Comparison of ENCODE assay signal across 8 cellular contexts in the genomic region with DNA sequence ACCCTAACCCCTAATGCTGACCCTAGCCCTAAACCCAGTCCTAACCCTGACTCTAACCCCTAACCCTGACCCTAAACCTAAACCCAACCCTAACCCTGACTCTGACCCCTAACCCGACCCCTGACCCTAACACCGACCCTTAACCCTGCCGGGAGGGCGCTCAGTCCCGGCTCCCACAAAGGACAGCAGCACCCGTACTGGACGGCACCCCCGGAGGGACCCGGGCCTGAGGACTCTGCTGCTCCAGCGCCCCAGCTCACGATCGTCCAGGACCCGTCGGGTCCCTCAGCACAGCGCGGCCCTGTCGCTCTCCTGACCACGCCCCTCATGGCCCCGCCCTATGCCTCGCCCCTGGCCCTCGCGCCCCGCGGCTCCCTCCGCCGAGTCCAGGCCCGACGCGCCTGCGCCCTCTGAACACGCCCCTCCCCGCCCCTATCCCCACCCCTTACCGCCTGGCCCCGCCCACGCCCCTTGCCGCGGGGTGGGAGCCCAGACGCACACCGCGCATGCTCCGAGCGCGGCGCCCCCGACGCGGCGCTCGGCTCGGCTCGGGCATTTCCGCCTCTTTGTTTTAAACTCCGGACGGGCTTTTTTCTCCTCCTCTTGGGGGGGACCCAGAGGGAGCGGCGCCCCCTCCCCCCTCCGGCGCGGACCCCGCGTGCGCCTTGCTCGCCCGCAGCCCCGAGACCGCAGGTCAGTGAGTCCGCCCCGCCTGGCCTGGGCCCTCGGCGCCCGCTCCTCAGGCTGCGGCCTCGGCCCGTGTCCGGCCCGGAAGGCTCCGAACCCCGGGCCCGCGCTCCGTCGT. TPM values are rescaled to one million over a fixed set of nuclear protein-coding genes. Genes with fewer than 3 reads are reported as not detected.
DNase-seq lines count a peak whose midpoint lies in the region; ATAC-seq, FAIRE-seq and TF ChIP-seq lines count a peak whose summit lies in the region.

Gene PCGF3, plus strand, starts transcription at position 555 of the 805 bp plus-strand sequence. CDS start 27,849 bp downstream, outside the sequence.

- H3K56ac ChIP-seq in H1 (replicated peaks; ENCODE audit: insufficient read length, low read depth, low read length), result peak within 1 kb of the TSS; percentile 90

- TF ChIP-seq CTCF in Caco-2 (IDR thresholded peaks at IDR 0.05; ENCODE audit: insufficient read depth in 1 of 2, low read depth in 1 of 2, low read length in 1 of 2, severe bottlenecking in 1 of 2, unreplicated experiment in 1 of 2), result no peak
- TF ChIP-seq CTCF in H1 (IDR thresholded peaks at IDR 0.05; ENCODE audit: control extremely low read depth in 1 of 3, insufficient read depth in 1 of 3, low read depth in 1 of 3, low read length in 3 of 3), result no peak

- POLR2A ChIA-PET in Caco-2 (lab: Charles Lee), result interaction anchor here (0.5 kb wide), 1 partner anchor 78 kb away, joined by 10 read pairs; no protein-coding TSS in a partner anchor
- POLR2A ChIA-PET in H1 (lab: Charles Lee; ENCODE audit: partially characterized antibody), result interaction anchor here (0.5 to 1.0 kb wide), 2 partner anchors 19 to 25 kb away, joined by 3 read pairs; no protein-coding TSS in a partner anchor

- no peak within 1 kb of the TSS for H2BK120ac ChIP-seq in H1 (replicated peaks; ENCODE audit: low read depth, low read length)

- peaks cover 12% of the 10 kb centered on the region; the same call in 1 of the 2 replicates for H3K23me2 ChIP-seq in H1 (ENCODE audit: low read depth, low read length)

- peaks cover 9 to 39% of the 10 kb centered on the region in 2 experiments for H3K79me2 ChIP-seq in H1 (ENCODE audit: control insufficient read depth in 1 of 2, insufficient read depth in 2 of 2, low read length in 2 of 2)

- H3K4me3 ChIP-seq in Caco-2 (ENCODE audit: low read depth, low read length) (peak within 1 kb of the TSS; percentile 87), HUES48 (ENCODE audit: low read depth, low read length) (peak within 1 kb of the TSS; percentile 86), NT2/D1 (ENCODE audit: insufficient read length, low read depth) (peak within 1 kb of the TSS; percentile 83), H1 (ENCODE audit: extremely low read depth in 1 of 4, insufficient read depth in 2 of 4, low read depth in 3 of 4, low read length in 4 of 4) (peak within 1 kb of the TSS; percentile 84 to 98 (median 90))

- H4K8ac ChIP-seq in H1 (ENCODE audit: extremely low read depth, insufficient read depth, low read length), result peak within 1 kb of the TSS; percentile 92

- no peak for TF ChIP-seq EP300 in H1 (IDR thresholded peaks at IDR 0.05; ENCODE audit: borderline replicate concordance in 1 of 2, low read depth in 2 of 2, low read length in 2 of 2)

- H3K9me3 Mint-ChIP-seq in Caco-2 (ENCODE audit: unreplicated experiment), result no peaks in the 10 kb centered on the region
- H3K9me3 Mint-ChIP-seq in activated CD8-positive, alpha-beta memory T cell treated with anti-CD3 and anti-CD28 coated beads, Interleukin-2, amount 10 ng/mL, durations not matched to agents 7 days and 5 days (ENCODE audit: low read depth), result no peaks in the 10 kb centered on the region

- H2BK20ac ChIP-seq in H1 (ENCODE audit: low read length), result no peak within 1 kb of the TSS

- H3K27ac Mint-ChIP-seq in Caco-2 (ENCODE audit: unreplicated experiment), result peak within 1 kb of the TSS; percentile 66
- peak within 1 kb of the TSS; percentile 71 for H3K27ac Mint-ChIP-seq in activated CD8-positive, alpha-beta memory T cell treated with anti-CD3 and anti-CD28 coated beads, Interleukin-2, amount 10 ng/mL, durations not matched to agents 7 days and 5 days

- H2AFZ ChIP-seq in H1 (ENCODE audit: low read length), result no peak within 1 kb of the TSS; the same call in 1 of the 2 replicates

- WGBS in H1 (ENCODE audit: extremely low coverage in 1 of 2, insufficient coverage in 1 of 2, insufficient read length in 1 of 2, insufficient replicate concordance in 2 of 2, low coverage in 1 of 2, low lambda C conversion rate in 2 of 2, missing lambda C conversion rate in 1 of 2), 2 experiments, result 6% methylated on average over 33 of the region's 82 CpGs; no CpG with 5 or more reads in 1 of the 2 experiments

- no peak for TF ChIP-seq POLR2A in H1 (IDR thresholded peaks at IDR 0.05; ENCODE audit: control extremely low read depth in 1 of 2, low read depth in 2 of 2, low read length in 2 of 2)

- H3K27me3 ChIP-seq in Caco-2 (replicated peaks; ENCODE audit: control insufficient read depth, insufficient read depth, low read length) (no peaks in the 10 kb centered on the region), HUES48 (ENCODE audit: control insufficient read depth, insufficient read depth, low read length) (peaks cover 5% of the 10 kb centered on the region), NT2/D1 (ENCODE audit: insufficient read depth, insufficient read length) (peaks cover 7% of the 10 kb centered on the region), H1 (replicated peaks in 1 of 4; ENCODE audit: control insufficient read depth in 3 of 4, extremely low read depth in 1 of 4, insufficient read depth in 3 of 4, low read length in 3 of 4) (peaks cover 0 to 5% (median 3%) of the 10 kb centered on the region in 4 experiments; a peak in 3 of 7 replicates)

- intact Hi-C loops in Caco-2 (cut with micrococcal nuclease; ENCODE audit: unreplicated experiment), result no loop called here

- peak within 1 kb of the TSS; percentile 35; the same call in 1 of the 2 replicates for H2BK5ac ChIP-seq in H1 (ENCODE audit: low read depth, low read length)

- peaks cover 19% of the 10 kb centered on the region for H3K79me1 ChIP-seq in H1 (ENCODE audit: low read depth, low read length)

- peak within 1 kb of the TSS; percentile 54 for H4K91ac ChIP-seq in H1 (replicated peaks; ENCODE audit: insufficient read length, low read length)

- no peak within 1 kb of the TSS for H3K14ac ChIP-seq in H1 (ENCODE audit: insufficient read length)

- H3K4me3 Mint-ChIP-seq in Caco-2 (ENCODE audit: unreplicated experiment), result peak within 1 kb of the TSS; percentile 81
- peak within 1 kb of the TSS; percentile 70 for H3K4me3 Mint-ChIP-seq in activated CD8-positive, alpha-beta memory T cell treated with anti-CD3 and anti-CD28 coated beads, Interleukin-2, amount 10 ng/mL, durations not matched to agents 7 days and 5 days

- peak within 1 kb of the TSS; percentile 94 for H3K9ac ChIP-seq in HUES48 (ENCODE audit: low read depth, low read length)
- peak within 1 kb of the TSS; percentile 98 for H3K9ac ChIP-seq in NT2/D1 (ENCODE audit: insufficient read length, low read depth)
- peak within 1 kb of the TSS; percentile 91 to 100 (median 94) for H3K9ac ChIP-seq in H1 (replicated peaks in 1 of 4; ENCODE audit: extremely low read depth in 1 of 4, low read depth in 3 of 4, low read length in 3 of 4)

- DNase-seq in Caco-2 (peak; percentile 97), NT2/D1 (ENCODE audit: low read depth, low spot score) (peak; percentile 87), H1 (ENCODE audit: low read depth in 1 of 2, low spot score in 2 of 2) (peak; percentile 84 to 99), mesenteric fat pad (ENCODE audit: low spot score) (peak; percentile 100)
- peak; percentile 97 for DNase-seq in activated CD8-positive, alpha-beta memory T cell treated with anti-CD3 and anti-CD28 coated beads, Interleukin-2, amount 10 ng/mL, durations not matched to agents 7 days and 5 days
- peak; percentile 95 for DNase-seq in stimulated activated CD8-positive, alpha-beta memory T cell treated with anti-CD3 and anti-CD28 coated beads, Interleukin-15, amount 100 ng/mL, for 1 hour (ENCODE audit: low read depth)

- no TSS peak for BruUV-seq in Caco-2 (replicated peaks; lab: Mats Ljungman, UMichigan)

- H3K23ac ChIP-seq in H1 (ENCODE audit: insufficient read length), result no peak within 1 kb of the TSS

- H4K5ac ChIP-seq in H1 (ENCODE audit: insufficient read length, low read depth, low read length), result no peak within 1 kb of the TSS

- no peak for FAIRE-seq in H1 (lab: Jason Lieb, UNC)

- peak within 1 kb of the TSS; percentile 71 for H3K18ac ChIP-seq in H1 (ENCODE audit: extremely low read depth, low read length)

- H3K4ac ChIP-seq in H1 (replicated peaks; ENCODE audit: insufficient read length, low read depth, low read length), result peak within 1 kb of the TSS; percentile 69

- H3K4me2 ChIP-seq in H1 (ENCODE audit: insufficient read depth in 1 of 2, low read depth in 2 of 2, low read length in 2 of 2), result peak within 1 kb of the TSS; percentile 68 to 96

- peak; percentile 88 for ATAC-seq in GM21423 (IDR thresholded peaks at IDR 0.05; ENCODE audit: unreplicated experiment)
- peak; percentile 97 for ATAC-seq in activated CD8-positive, alpha-beta memory T cell treated with anti-CD3 and anti-CD28 coated beads, Interleukin-2, amount 10 ng/mL, durations not matched to agents 7 days and 5 days

- H3K9me3 ChIP-seq in Caco-2 (no peaks in the 10 kb centered on the region), HUES48 (ENCODE audit: control insufficient read depth, insufficient read depth, low read length) (no peaks in the 10 kb centered on the region), NT2/D1 (ENCODE audit: insufficient read depth, low read length) (no peaks in the 10 kb centered on the region), H1 (ENCODE audit: insufficient read depth in 2 of 2, low read depth in 1 of 2, low read length in 1 of 2) (no peaks in the 10 kb centered on the region)

- no peaks in the 10 kb centered on the region for H3K4me1 Mint-ChIP-seq in Caco-2 (ENCODE audit: low read depth, unreplicated experiment)
- H3K4me1 Mint-ChIP-seq in activated CD8-positive, alpha-beta memory T cell treated with anti-CD3 and anti-CD28 coated beads, Interleukin-2, amount 10 ng/mL, durations not matched to agents 7 days and 5 days, result peaks cover 14% of the 10 kb centered on the region

- H2BK15ac ChIP-seq in H1 (ENCODE audit: low read length), result 0 out of 2 replicates have a peak within 1 kb of the TSS, but pooled peaks have one; percentile 31

- peaks cover 28% of the 10 kb centered on the region for H3K36me3 Mint-ChIP-seq in Caco-2 (ENCODE audit: insufficient read depth, unreplicated experiment)
- H3K36me3 Mint-ChIP-seq in activated CD8-positive, alpha-beta memory T cell treated with anti-CD3 and anti-CD28 coated beads, Interleukin-2, amount 10 ng/mL, durations not matched to agents 7 days and 5 days, result peaks cover 15% of the 10 kb centered on the region

- CTCF ChIA-PET in Caco-2 (lab: Charles Lee), result no interaction called here
- CTCF ChIA-PET in activated CD8-positive, alpha-beta memory T cell treated with anti-CD3 and anti-CD28 coated beads, Interleukin-2, amount 10 ng/mL, durations not matched to agents 7 days and 5 days (lab: Charles Lee), result no interaction called here
- CTCF ChIA-PET in H1 (lab: Charles Lee; ENCODE audit: partially characterized antibody), result no interaction called here

- H3K27ac ChIP-seq in HUES48 (ENCODE audit: low read depth, low read length) (peak within 1 kb of the TSS; percentile 82), H1 (ENCODE audit: low read depth, low read length) (peak within 1 kb of the TSS; percentile 91)

- peaks cover 1% of the 10 kb centered on the region; the same call in 1 of the 2 replicates for H3K36me3 ChIP-seq in Caco-2 (ENCODE audit: control insufficient read depth, insufficient read depth, low read length)
- peaks cover 6% of the 10 kb centered on the region for H3K36me3 ChIP-seq in HUES48 (ENCODE audit: control insufficient read depth, insufficient read depth, low read length)
- peaks cover 24% of the 10 kb centered on the region for H3K36me3 ChIP-seq in NT2/D1 (ENCODE audit: insufficient read depth, insufficient read length, low read length)
- H3K36me3 ChIP-seq in H1 (ENCODE audit: control insufficient read depth in 2 of 4, insufficient read depth in 4 of 4, low read length in 3 of 4), result peaks cover 0 to 6% (median 0%) of the 10 kb centered on the region in 4 experiments; a peak in 2 of 8 replicates

- peak within 1 kb of the TSS; percentile 39; the same call in 1 of the 2 replicates for H2AK5ac ChIP-seq in H1 (ENCODE audit: low read depth, low read length)

- H2BK12ac ChIP-seq in H1 (ENCODE audit: low read depth, low read length), result 0 out of 2 replicates have a peak within 1 kb of the TSS, but pooled peaks have one; percentile 5

- H3K27me3 Mint-ChIP-seq in Caco-2 (ENCODE audit: insufficient read depth, unreplicated experiment), result no peaks in the 10 kb centered on the region
- H3K27me3 Mint-ChIP-seq in activated CD8-positive, alpha-beta memory T cell treated with anti-CD3 and anti-CD28 coated beads, Interleukin-2, amount 10 ng/mL, durations not matched to agents 7 days and 5 days, result no peaks in the 10 kb centered on the region

- H3K4me1 ChIP-seq in Caco-2, result no peaks in the 10 kb centered on the region
- peaks cover 5% of the 10 kb centered on the region; the same call in 1 of the 2 replicates for H3K4me1 ChIP-seq in HUES48 (ENCODE audit: control insufficient read depth, insufficient read depth, low read length)
- peaks cover 16% of the 10 kb centered on the region for H3K4me1 ChIP-seq in NT2/D1 (ENCODE audit: insufficient read depth, insufficient read length)
- H3K4me1 ChIP-seq in H1 (replicated peaks in 1 of 4; ENCODE audit: control insufficient read depth in 3 of 4, insufficient read depth in 4 of 4, low read length in 3 of 4), result peaks cover 0 to 8% (median 5%) of the 10 kb centered on the region in 4 experiments; a peak in 5 of 7 replicates

- no peak for TF ChIP-seq RAD21 in H1 (IDR thresholded peaks at IDR 0.05 in 1 of 2, conservative IDR thresholded peaks at IDR 0.05 in 1 of 2; ENCODE audit: low read depth in 2 of 2, low read length in 2 of 2)

- peaks cover 10 to 22% of the 10 kb centered on the region in 2 experiments for H4K20me1 ChIP-seq in H1 (replicated peaks in 1 of 2; ENCODE audit: control insufficient read depth in 1 of 2, insufficient read depth in 2 of 2, low read length in 2 of 2)

RNA-seq across cellular contexts. Expression of gene PCGF3, which starts in this region (rescaled TPM):
- total RNA-seq in Caco-2 (2022) (36.6 and 38.0 TPM in 2 replicates), mesenteric fat pad (34.7 TPM)
- total RNA-seq in activated CD8-positive, alpha-beta memory T cell treated with anti-CD3 and anti-CD28 coated beads, Interleukin-2, amount 10 ng/mL, durations not matched to agents 7 days and 5 days, result 10 to 100 TPM; 38.9 to 49.0 TPM
- total RNA-seq in H1 (2021; fragmentation: NEBNext Ultra II Directional; extraction: Animal tissue kit (Norgen Biotek cat#: 25700)), result 49.7 and 52.9 TPM in 2 replicates
- polyA plus RNA-seq in H1 (2011; rRNA removed), result 52.7 and 67.4 TPM in 2 replicates
- 59.3 TPM for polyA plus RNA-seq in H1 (2011; cell fraction: cytosol; rRNA removed)
- 236 TPM for polyA plus RNA-seq in H1 (2011; cell fraction: nucleus; rRNA removed)
- 39.7 to 58.4 TPM (median 51.5 TPM) in 4 replicates for polyA plus RNA-seq in H1 (2012, experiment 1 of 2)
- polyA plus RNA-seq in H1 (2012, experiment 2 of 2), result 19.5 TPM
- polyA plus RNA-seq in H1 (2013, experiment 1 of 2), result 37.7 TPM
- polyA plus RNA-seq in H1 (2013, experiment 2 of 2), result 33.4 TPM
- 41.1 and 51.6 TPM in 2 replicates for polyA minus RNA-seq in H1 (2011; rRNA and poly(A)+ RNA removed)
- 50.2 TPM for polyA minus RNA-seq in H1 (2011; cell fraction: cytosol; rRNA and poly(A)+ RNA removed)
- polyA minus RNA-seq in H1 (2011; cell fraction: nucleus; rRNA and poly(A)+ RNA removed), result 73.3 TPM

Comparison
In these comparisons a context has a peak if more than half of its experiments do, and no peak if none do; other contexts are left out.
1. Peak in every context shown above with its lines: DNase-seq, ATAC-seq, H3K4me3 ChIP-seq and H3K27ac ChIP-seq.